8 cellular contexts compared by ENCODE assay signal in genomic region chr1:108570128-108570527, GRCh38. TPM values are rescaled to one million over a fixed set of nuclear protein-coding genes. Genes with fewer than 3 reads are reported as not detected.
DNase-seq lines count a peak whose midpoint lies in the region; ATAC-seq and TF ChIP-seq lines count a peak whose summit lies in the region.

No MANE protein-coding gene starts in this region.

- intact Hi-C loops in PC-3 (cut with micrococcal nuclease), result no loop called here

- H3K27me3 ChIP-seq in PC-3 (ENCODE audit: low read length), result no peaks in the 10 kb centered on the region

- H3F3A ChIP-seq in PC-3 (ENCODE audit: low read length, unreplicated experiment), result no peaks in the 10 kb centered on the region

- POLR2A ChIA-PET in PC-3 (lab: Charles Lee; ENCODE audit: unreplicated experiment), result no interaction called here

- no peak overlapping the region for H3K4me3 ChIP-seq in PC-3 (ENCODE audit: low read length)
- no peak overlapping the region for H3K4me3 ChIP-seq in retinal pigment epithelial cell (ENCODE audit: low read length)

- no peaks in the 10 kb centered on the region for H3K4me1 ChIP-seq in PC-3 (ENCODE audit: insufficient read depth, low read length)

- TF ChIP-seq POLR2A in erythroblast (IDR thresholded peaks at IDR 0.05; ENCODE audit: low read length), result no peak

- no peak overlapping the region for H3K9ac ChIP-seq in PC-3 (ENCODE audit: low read length)

- DNase-seq in ELF-1 (ENCODE audit: low read depth, low spot score), result peak; percentile 14
- DNase-seq in PC-3, result peak; percentile 42
- DNase-seq in erythroblast (lab: John Stamatoyannopoulos, UW), result peak; percentile 64 to 65
- no peak for DNase-seq in retinal pigment epithelial cell (ENCODE audit: low read depth)
- no peak for DNase-seq in NCI-H1436 treated with DMSO at 0.1 percent for 48 hours (lab: John Stamatoyannopoulos, UW)
- DNase-seq in NCI-H345 treated with DMSO at 0.1 percent for 48 hours (lab: John Stamatoyannopoulos, UW; ENCODE audit: unreplicated experiment), result no peak

- H4K20me1 ChIP-seq in PC-3 (ENCODE audit: low read length), result no peaks in the 10 kb centered on the region

- no peak overlapping the region for H3K27ac ChIP-seq in PC-3 (ENCODE audit: low read length)

- no peak overlapping the region for H3K4me2 ChIP-seq in PC-3 (ENCODE audit: low read length)

- CTCF ChIA-PET in PC-3 (lab: Charles Lee), result interaction anchor here (0.7 kb wide), 1 partner anchor 57 kb away, joined by 4 read pairs; no protein-coding TSS in a partner anchor

- H2AFZ ChIP-seq in PC-3 (ENCODE audit: low read length), result no peak overlapping the region

- H3K36me3 ChIP-seq in PC-3 (ENCODE audit: low read depth, low read length), result no peaks in the 10 kb centered on the region

- H3K79me2 ChIP-seq in PC-3 (ENCODE audit: low read length), result no peaks in the 10 kb centered on the region

- no TSS peak for BruUV-seq in PC-3 (replicated peaks; lab: Mats Ljungman, UMichigan)

- no peaks in the 10 kb centered on the region for H3K9me3 ChIP-seq in PC-3 (ENCODE audit: low read length)

- ATAC-seq in GM19452 (IDR thresholded peaks at IDR 0.05; ENCODE audit: unreplicated experiment), result peak; percentile 98
- peak; percentile 94 for ATAC-seq in HG03196 (IDR thresholded peaks at IDR 0.05; ENCODE audit: unreplicated experiment)
- peak; percentile 94 for ATAC-seq in PC-3

- TF ChIP-seq CTCF in PC-3 (conservative IDR thresholded peaks at IDR 0.05; ENCODE audit: low read depth, low read length), result peak; percentile 66
- peak; percentile 56 for TF ChIP-seq CTCF in retinal pigment epithelial cell (conservative IDR thresholded peaks at IDR 0.05; ENCODE audit: low read depth, low read length)

- H3K9me2 ChIP-seq in PC-3 (replicated peaks; ENCODE audit: low read length), result no peaks in the 10 kb centered on the region

RNA-seq across cellular contexts. Expression of gene EEIG2, which starts 10.2 kb away (rescaled TPM):
- total RNA-seq in PC-3 (2014; rRNA removed), result 5.2 and 6.2 TPM in 2 replicates

Comparison
In these comparisons a context has a peak if more than half of its experiments do, and no peak if none do; other contexts are left out.
1. DNase-seq: peak in ELF-1 (single experiment), PC-3 (single experiment) and erythroblast (2 of 2); none in retinal pigment epithelial cell (single experiment), NCI-H1436 treated with DMSO at 0.1 percent for 48 hours (single experiment) and NCI-H345 treated with DMSO at 0.1 percent for 48 hours (single experiment).
2. Peak in every context shown above with its lines, with median percentiles within 50 percentile points of each other: ATAC-seq.